Comparison of ENCODE assay signal across 1 cellular context in genomic region chr12:95790025-95790911, GRCh38.
A peak's percentile ranks its signal among the peaks of the same experiment; 100 is the strongest.
TF ChIP-seq lines count a peak whose summit lies in the region.

Gene NTN4, minus strand, starts transcription at chr12:95790764. Its CDS starts 455 bp downstream, at chr12:95790309.

TF ChIP-seq in HepG2, 621 proteins besides CTCF, POLR2A, EP300 and RAD21 (continued from another document and continues in another):
- TF ChIP-seq PBX2 (CRISPR knock-in tag; IDR thresholded peaks at IDR 0.05) (no peak), ZNF672 (CRISPR knock-in tag; IDR thresholded peaks at IDR 0.05) (no peak), SNAPC5 (CRISPR knock-in tag; IDR thresholded peaks at IDR 0.05; ENCODE audit: borderline replicate concordance) (no peak), NFIB (CRISPR knock-in tag; IDR thresholded peaks at IDR 0.05; ENCODE audit: borderline replicate concordance) (no peak), ZNF703 (CRISPR knock-in tag; IDR thresholded peaks at IDR 0.05; ENCODE audit: borderline replicate concordance) (no peak), PREB (CRISPR knock-in tag; IDR thresholded peaks at IDR 0.05) (no peak), ZNF777 (CRISPR knock-in tag; IDR thresholded peaks at IDR 0.05) (peak; percentile 82), BCLAF1 (IDR thresholded peaks at IDR 0.05) (no peak), ZNF235 (CRISPR knock-in tag; IDR thresholded peaks at IDR 0.05; ENCODE audit: borderline replicate concordance) (0 out of 2 replicates have a peak, but pooled peaks have one; percentile 26), ELF4 (CRISPR knock-in tag; IDR thresholded peaks at IDR 0.05; ENCODE audit: borderline replicate concordance) (no peak), ZNF510 (CRISPR knock-in tag; IDR thresholded peaks at IDR 0.05; ENCODE audit: low read depth) (no peak), UBTF (CRISPR knock-in tag; IDR thresholded peaks at IDR 0.05) (peak; percentile 44; the same call in 1 of the 2 replicates), ZNF687 (CRISPR knock-in tag; IDR thresholded peaks at IDR 0.05) (peak; percentile 49; the same call in 1 of the 2 replicates), FOXP1 (IDR thresholded peaks at IDR 0.05) (no peak), FOXP1 (CRISPR knock-in tag; IDR thresholded peaks at IDR 0.05) (no peak), ONECUT2 (CRISPR knock-in tag; IDR thresholded peaks at IDR 0.05) (0 out of 2 replicates have a peak, but pooled peaks have one; percentile 32), ZNF772 (CRISPR knock-in tag; IDR thresholded peaks at IDR 0.05) (0 out of 2 replicates have a peak, but pooled peaks have one; percentile 20), GATA4 (IDR thresholded peaks at IDR 0.05; ENCODE audit: borderline replicate concordance, low read depth) (no peak), ZFP91 (CRISPR knock-in tag; IDR thresholded peaks at IDR 0.05; ENCODE audit: borderline replicate concordance) (0 out of 2 replicates have a peak, but pooled peaks have one; percentile 2), ARNTL (CRISPR knock-in tag; IDR thresholded peaks at IDR 0.05) (no peak), ZNF761 (CRISPR knock-in tag; conservative IDR thresholded peaks at IDR 0.05) (no peak), ZBTB42 (CRISPR knock-in tag; IDR thresholded peaks at IDR 0.05) (no peak), CC2D1A (CRISPR knock-in tag; IDR thresholded peaks at IDR 0.05) (no peak), CCDC6 (CRISPR knock-in tag; IDR thresholded peaks at IDR 0.05) (0 out of 2 replicates have a peak, but pooled peaks have one; percentile 21), ARID4A (CRISPR knock-in tag; IDR thresholded peaks at IDR 0.05; ENCODE audit: borderline replicate concordance) (peak; percentile 64; the same call in 1 of the 2 replicates), ZNF430 (CRISPR knock-in tag; IDR thresholded peaks at IDR 0.05) (no peak), ZBTB10 (CRISPR knock-in tag; IDR thresholded peaks at IDR 0.05; ENCODE audit: borderline replicate concordance) (peak; percentile 42; the same call in 1 of the 2 replicates), DMTF1 (CRISPR knock-in tag; IDR thresholded peaks at IDR 0.05) (no peak), AGO1 (IDR thresholded peaks at IDR 0.05; ENCODE audit: low read depth, low read length, poor library complexity, severe bottlenecking) (no peak), ZEB1 (IDR thresholded peaks at IDR 0.05; ENCODE audit: insufficient replicate concordance, low read depth) (no peak), ERF (CRISPR knock-in tag; IDR thresholded peaks at IDR 0.05) (peak; percentile 32; the same call in 1 of the 2 replicates), GFI1 (CRISPR knock-in tag; IDR thresholded peaks at IDR 0.05; ENCODE audit: borderline replicate concordance) (no peak), TOPORS (CRISPR knock-in tag; IDR thresholded peaks at IDR 0.05) (peak; percentile 44; the same call in 1 of the 2 replicates)
